23 cellular contexts compared by ENCODE assay signal in the genomic region with DNA sequence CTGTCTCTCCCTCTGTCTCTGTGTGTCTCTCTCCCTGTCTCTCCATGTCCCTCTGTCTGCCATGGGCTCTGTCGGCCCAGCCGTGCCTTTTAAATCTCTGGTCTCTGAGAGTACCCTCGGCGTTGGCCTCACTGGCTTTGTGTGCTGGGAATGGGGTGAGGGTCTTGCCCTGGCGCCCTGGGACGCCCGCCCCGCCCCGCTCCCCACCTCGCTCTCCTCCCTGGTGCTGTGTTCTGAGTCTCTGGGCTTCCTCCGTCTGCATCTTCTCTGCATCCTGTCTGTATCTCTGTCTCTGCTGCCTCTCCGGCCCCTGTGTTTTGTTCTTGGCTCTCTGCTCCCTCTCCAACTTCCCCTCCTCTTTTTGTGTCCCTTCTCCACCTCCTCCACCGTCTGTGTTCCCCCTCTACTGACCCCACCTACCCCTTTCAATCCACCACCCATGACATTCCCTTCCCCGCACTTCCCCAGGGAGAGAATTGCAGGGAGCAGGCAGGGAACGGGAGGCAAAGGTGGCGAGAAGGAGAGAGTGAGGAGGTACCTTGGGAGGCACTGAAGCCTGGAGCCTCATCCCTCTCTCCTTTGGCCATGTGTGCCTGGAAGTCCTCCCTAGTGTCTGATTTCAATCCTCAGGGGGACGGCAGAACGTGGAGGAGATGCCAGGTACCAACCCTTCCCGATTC. TPM values are rescaled to one million over a fixed set of nuclear protein-coding genes. Genes with fewer than 3 reads are reported as not detected.
DNase-seq lines count a peak whose midpoint lies in the region; ATAC-seq and TF ChIP-seq lines count a peak whose summit lies in the region.
"Had no signal": no experiment of that assay in that cellular context is flagged by ENCODE, and none has a peak within 500 bp of the region (broad histone marks: within the 10 kb centered on the region; RNA-seq: fewer than 3 reads in every experiment).

No MANE protein-coding gene starts in this region.

- H3K4me3 Mint-ChIP-seq in WTC11, result peak overlapping the region; percentile 60
- H3K4me3 Mint-ChIP-seq in glutamatergic neuron (ENCODE audit: unreplicated experiment), result peak overlapping the region; percentile 94
- peak overlapping the region; percentile 73 for H3K4me3 Mint-ChIP-seq in neural crest cell
- H3K4me3 Mint-ChIP-seq: CD8-positive, alpha-beta T cell had no signal

- H3K36me3 ChIP-seq in DOHH2 (ENCODE audit: control insufficient read depth, low read length) (no peaks in the 10 kb centered on the region), SK-N-SH (replicated peaks in 1 of 2; ENCODE audit: control insufficient read depth in 1 of 2, insufficient read depth in 2 of 2, low read length in 1 of 2) (no peaks in the 10 kb centered on the region)
- H3K36me3 ChIP-seq: BLaER1 treated with 17β-estradiol and CSF1 and Interleukin-3, amounts not matched to agents 10 nM and 100 nM had no signal

- H3K27ac ChIP-seq in DOHH2 (ENCODE audit: low read depth, low read length) (no peak overlapping the region), SK-N-SH (ENCODE audit: low read depth in 2 of 2, low read length in 1 of 2) (no peak overlapping the region)
- H3K27ac ChIP-seq: BLaER1 treated with 17β-estradiol and CSF1 and Interleukin-3, amounts not matched to agents 10 nM and 100 nM had no signal

- H3K27me3 ChIP-seq in DOHH2 (ENCODE audit: control insufficient read depth, low read length), result peaks cover 48% of the 10 kb centered on the region
- H3K27me3 ChIP-seq in SK-N-SH (ENCODE audit: insufficient read depth), result no peaks in the 10 kb centered on the region

- H3K36me3 Mint-ChIP-seq in WTC11 (no peaks in the 10 kb centered on the region), glutamatergic neuron (ENCODE audit: unreplicated experiment) (no peaks in the 10 kb centered on the region), neural crest cell (ENCODE audit: low read depth) (no peaks in the 10 kb centered on the region)
- H3K36me3 Mint-ChIP-seq: CD8-positive, alpha-beta T cell had no signal

- H3K9me3 Mint-ChIP-seq in WTC11, result no peaks in the 10 kb centered on the region
- peaks cover 23% of the 10 kb centered on the region for H3K9me3 Mint-ChIP-seq in glutamatergic neuron (ENCODE audit: unreplicated experiment)
- H3K9me3 Mint-ChIP-seq in neural crest cell, result no peaks in the 10 kb centered on the region
- H3K9me3 Mint-ChIP-seq: CD8-positive, alpha-beta T cell had no signal

- POLR2A ChIA-PET in WTC11 (lab: Charles Lee) (no interaction called here), SK-N-SH (lab: Yijun Ruan, JAX) (no interaction called here)

- H3K9me3 ChIP-seq in DOHH2 (ENCODE audit: control insufficient read depth, insufficient read depth, low read length), result no peaks in the 10 kb centered on the region
- no peaks in the 10 kb centered on the region for H3K9me3 ChIP-seq in SK-N-SH
- H3K9me3 ChIP-seq: BLaER1 treated with 17β-estradiol and CSF1 and Interleukin-3, amounts not matched to agents 10 nM and 100 nM had no signal

- H3K4me1 ChIP-seq in DOHH2 (ENCODE audit: control insufficient read depth, low read length) (peaks cover 54% of the 10 kb centered on the region), SK-N-SH (ENCODE audit: control insufficient read depth in 1 of 2, insufficient read depth in 2 of 2, low read depth in 1 of 2, low read length in 1 of 2) (peaks cover 23 to 32% of the 10 kb centered on the region in 2 experiments; a peak in 3 of 4 replicates)

- H3K4me1 Mint-ChIP-seq in WTC11 (peaks cover 42% of the 10 kb centered on the region), glutamatergic neuron (ENCODE audit: low read depth, unreplicated experiment) (peaks cover 27% of the 10 kb centered on the region), neural crest cell (peaks cover 42% of the 10 kb centered on the region)

- no peak for TF ChIP-seq EP300 in SK-N-SH (IDR thresholded peaks at IDR 0.05; ENCODE audit: borderline replicate concordance in 1 of 2, low read depth in 1 of 2, low read length in 1 of 2)

- H3K27ac Mint-ChIP-seq in WTC11, result no peak overlapping the region
- no peak overlapping the region for H3K27ac Mint-ChIP-seq in glutamatergic neuron (ENCODE audit: unreplicated experiment)
- no peak overlapping the region for H3K27ac Mint-ChIP-seq in neural crest cell (ENCODE audit: unreplicated experiment)
- H3K27ac Mint-ChIP-seq: CD8-positive, alpha-beta T cell had no signal

- ATAC-seq in WTC11, result no peak
- ATAC-seq in HG02763 (IDR thresholded peaks at IDR 0.05; ENCODE audit: unreplicated experiment), result no peak
- ATAC-seq: CD8-positive, alpha-beta T cell; GM12878; SK-N-SH treated with all-trans-retinoic acid at 6 μM for 48 hours had no signal

- peak overlapping the region; percentile 15 for H3K4me2 ChIP-seq in DOHH2 (ENCODE audit: low read length)
- H3K4me2 ChIP-seq in SK-N-SH, result no peak overlapping the region

- DNase-seq in WTC11 (ENCODE audit: low spot score), result no peak
- no peak for DNase-seq in glutamatergic neuron
- DNase-seq in neural crest cell (ENCODE audit: low read depth, low spot score), result no peak
- no peak for DNase-seq in ureter (ENCODE audit: low spot score)
- no peak for DNase-seq in NOMO-1 treated with dmso at 0.1 percent for 144 hours (lab: John Stamatoyannopoulos, UW; ENCODE audit: unreplicated experiment)
- no peak for DNase-seq in SK-N-SH
- DNase-seq: Calu3; CD8-positive, alpha-beta T cell; EL; Karpas-422; NCI-H1436; NCI-H1930; NCI-H2171; NCI-H526; OCI-M1; RPMI8226; SHP77 treated with DMSO at 0.1 percent for 48 hours had no signal

- peaks cover 1% of the 10 kb centered on the region for H3K79me2 ChIP-seq in DOHH2 (ENCODE audit: control insufficient read depth, low read length)
- peaks cover 7% of the 10 kb centered on the region; the same call in 1 of the 2 replicates for H3K79me2 ChIP-seq in SK-N-SH (ENCODE audit: insufficient read depth)

- TF ChIP-seq RAD21 in SK-N-SH (IDR thresholded peaks at IDR 0.05; ENCODE audit: low read length), result no peak

- WGBS in SK-N-SH (ENCODE audit: low lambda C conversion rate), result 80% methylated on average over 19 of the region's 19 CpGs

- H3K9me2 ChIP-seq in DOHH2 (replicated peaks; ENCODE audit: control insufficient read depth, low read length), result no peaks in the 10 kb centered on the region
- H3K9me2 ChIP-seq in SK-N-SH, result no peaks in the 10 kb centered on the region

- H4K20me1 ChIP-seq in DOHH2 (ENCODE audit: control insufficient read depth, insufficient read depth, low read depth, low read length), result no peaks in the 10 kb centered on the region
- peaks cover 2% of the 10 kb centered on the region; the same call in 1 of the 2 replicates for H4K20me1 ChIP-seq in SK-N-SH (ENCODE audit: insufficient read depth)

- H3K4me3 ChIP-seq in DOHH2 (ENCODE audit: low read length), result no peak overlapping the region
- no peak overlapping the region for H3K4me3 ChIP-seq in SK-N-SH (ENCODE audit: low read depth in 2 of 2, low read length in 1 of 2)
- H3K4me3 ChIP-seq: BLaER1 treated with 17β-estradiol and CSF1 and Interleukin-3, amounts not matched to agents 10 nM and 100 nM; GM12878 had no signal

- H3K27me3 Mint-ChIP-seq in WTC11 (ENCODE audit: low read depth), result peaks cover 84% of the 10 kb centered on the region
- peaks cover 32% of the 10 kb centered on the region for H3K27me3 Mint-ChIP-seq in glutamatergic neuron (ENCODE audit: unreplicated experiment)
- peaks cover 17% of the 10 kb centered on the region for H3K27me3 Mint-ChIP-seq in neural crest cell (ENCODE audit: low read depth)

- CTCF ChIA-PET in WTC11 (lab: Charles Lee) (no interaction called here), SK-N-SH (lab: Yijun Ruan, JAX) (no interaction called here)

- no peak for TF ChIP-seq CTCF in DOHH2 (IDR thresholded peaks at IDR 0.05; ENCODE audit: low read depth, low read length, poor library complexity, severe bottlenecking)
- TF ChIP-seq CTCF in WTC11 (IDR thresholded peaks at IDR 0.05), result no peak
- TF ChIP-seq CTCF in glutamatergic neuron (IDR thresholded peaks at IDR 0.05; ENCODE audit: partially characterized antibody, unreplicated experiment), result no peak
- TF ChIP-seq CTCF in neural crest cell (conservative IDR thresholded peaks at IDR 0.05), result no peak
- TF ChIP-seq CTCF in SK-N-SH (IDR thresholded peaks at IDR 0.05), result no peak

- H3K9ac ChIP-seq in SK-N-SH, result no peak overlapping the region
- H3K9ac ChIP-seq: BLaER1 treated with 17β-estradiol and CSF1 and Interleukin-3, amounts not matched to agents 10 nM and 100 nM had no signal

- no peak overlapping the region for H2AFZ ChIP-seq in SK-N-SH (ENCODE audit: low read depth)

- H3F3A ChIP-seq in DOHH2 (ENCODE audit: control insufficient read depth, insufficient read depth), result peaks cover 8% of the 10 kb centered on the region
- peaks cover 17% of the 10 kb centered on the region for H3F3A ChIP-seq in SK-N-SH (replicated peaks; ENCODE audit: insufficient read depth)

TF ChIP-seq in WTC11, 78 proteins besides CTCF, POLR2A, EP300 and RAD21 (continues in another document):
- TF ChIP-seq NFYB (CRISPR knock-in tag; conservative IDR thresholded peaks at IDR 0.05; ENCODE audit: low read depth) (no peak), KAT7 (CRISPR knock-in tag; IDR thresholded peaks at IDR 0.05; ENCODE audit: borderline replicate concordance) (no peak), CBFB (CRISPR knock-in tag; IDR thresholded peaks at IDR 0.05; ENCODE audit: low read depth) (no peak), PRRX2 (CRISPR knock-in tag; IDR thresholded peaks at IDR 0.05) (no peak)

TF ChIP-seq in SK-N-SH, 30 proteins besides CTCF, POLR2A, EP300 and RAD21 (continues in another document):
- TF ChIP-seq NFIC (IDR thresholded peaks at IDR 0.05; ENCODE audit: borderline replicate concordance) (no peak), SMC3 (IDR thresholded peaks at IDR 0.05; ENCODE audit: low read depth, low read length) (no peak)
- TF ChIP-seq, protein P1, sequence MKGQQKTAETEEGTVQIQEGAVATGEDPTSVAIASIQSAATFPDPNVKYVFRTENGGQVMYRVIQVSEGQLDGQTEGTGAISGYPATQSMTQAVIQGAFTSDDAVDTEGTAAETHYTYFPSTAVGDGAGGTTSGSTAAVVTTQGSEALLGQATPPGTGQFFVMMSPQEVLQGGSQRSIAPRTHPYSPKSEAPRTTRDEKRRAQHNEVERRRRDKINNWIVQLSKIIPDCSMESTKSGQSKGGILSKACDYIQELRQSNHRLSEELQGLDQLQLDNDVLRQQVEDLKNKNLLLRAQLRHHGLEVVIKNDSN (IDR thresholded peaks at IDR 0.05; ENCODE audit: borderline replicate concordance, low read depth), result no peak

RNA-seq across cellular contexts. Expression of a gene that starts 4.0 kb away (rescaled TPM):
- total RNA-seq in WTC11 (2021), result 38.5 to 51.1 TPM (median 48.4 TPM) in 3 replicates
- 255 TPM for total RNA-seq in glutamatergic neuron (ENCODE audit: unreplicated experiment)
- 99.9 and 109 TPM in 2 replicates for total RNA-seq in neural crest cell
- total RNA-seq in ureter, result 20.0 TPM
- polyA plus RNA-seq in SK-N-SH (2012; rRNA removed), result 61.0 and 69.8 TPM in 2 replicates
- polyA plus RNA-seq in SK-N-SH (2012; cell fraction: cytosol; rRNA removed), result 34.6 and 50.3 TPM in 2 replicates
- polyA plus RNA-seq in SK-N-SH (2012; cell fraction: nucleus; rRNA removed), result 160 and 191 TPM in 2 replicates
- total RNA-seq: CD8-positive, alpha-beta T cell; GM12878 had no signal

RNA-seq across cellular contexts. Expression of a gene that starts 48.4 kb away (rescaled TPM):
- total RNA-seq in WTC11 (2021) (6.5 to 8.5 TPM (median 6.8 TPM) in 3 replicates), glutamatergic neuron (ENCODE audit: unreplicated experiment) (115 TPM), neural crest cell (0.61 and 0.70 TPM in 2 replicates), ureter (2.7 TPM)
- 0.29 and 0.58 TPM in 2 replicates for polyA plus RNA-seq in SK-N-SH (2012; rRNA removed)
- 0.26 and 0.45 TPM in 2 replicates for polyA plus RNA-seq in SK-N-SH (2012; cell fraction: cytosol; rRNA removed)
- 0.56 and 0.79 TPM in 2 replicates for polyA plus RNA-seq in SK-N-SH (2012; cell fraction: nucleus; rRNA removed)
- total RNA-seq: CD8-positive, alpha-beta T cell; GM12878; MCF 10A had no signal
- polyA plus RNA-seq: GM12878 had no signal

Comparison
In these comparisons a context has a peak if more than half of its experiments do, and no peak if none do; other contexts are left out.
1. RNA of a gene that starts 48.4 kb away (total RNA-seq): 115 TPM in glutamatergic neuron (single experiment); 6.5 to 8.5 TPM in WTC11, 2.7 TPM in ureter (single experiment) and 0.61 to 0.70 TPM in neural crest cell; every median in the first group is over 10 times any median in the second.
2. Peak in every context shown above with its lines, with median percentiles within 50 percentile points of each other: H3K4me3 Mint-ChIP-seq.